16 cellular contexts compared by ENCODE assay signal in genomic region chr2:159637988-159638501, GRCh38. TPM values are rescaled to one million over a fixed set of nuclear protein-coding genes. Genes with fewer than 3 reads are reported as not detected.
DNase-seq lines count a peak whose midpoint lies in the region; ATAC-seq and TF ChIP-seq lines count a peak whose summit lies in the region.
"Had no signal": no experiment of that assay in that cellular context is flagged by ENCODE, and none has a peak within 500 bp of the region (broad histone marks: within the 10 kb centered on the region; RNA-seq: fewer than 3 reads in every experiment).

No MANE protein-coding gene starts in this region.

- no peak for TF ChIP-seq CTCF in HFFc6 (IDR thresholded peaks at IDR 0.05)
- no peak for TF ChIP-seq CTCF in glutamatergic neuron (IDR thresholded peaks at IDR 0.05; ENCODE audit: partially characterized antibody, unreplicated experiment)

- H3K27me3 Mint-ChIP-seq in HFFc6 (ENCODE audit: insufficient read depth) (no peaks in the 10 kb centered on the region), glutamatergic neuron (ENCODE audit: unreplicated experiment) (peaks cover 3% of the 10 kb centered on the region)
- H3K27me3 Mint-ChIP-seq: activated naive CD8-positive, alpha-beta T cell treated with anti-CD3 and anti-CD28 coated beads for 36 hours; memory B cell; stimulated activated memory B cell treated with anti-CD40 and anti-IgM and Interleukin-4, amounts not matched to agents 10 μg/mL and 1 μg/mL and 100 μg/mL, for 72 hours had no signal

- H3K27ac Mint-ChIP-seq in HFFc6 = peak overlapping the region; percentile 83
- no peak overlapping the region for H3K27ac Mint-ChIP-seq in glutamatergic neuron (ENCODE audit: unreplicated experiment)
- H3K27ac Mint-ChIP-seq: activated naive CD8-positive, alpha-beta T cell treated with anti-CD3 and anti-CD28 coated beads for 36 hours; memory B cell; stimulated activated memory B cell treated with anti-CD40 and anti-IgM and Interleukin-4, amounts not matched to agents 10 μg/mL and 1 μg/mL and 100 μg/mL, for 72 hours had no signal

- peak; percentile 35 for DNase-seq in AG08395 (ENCODE audit: low spot score)
- peak; percentile 92 for DNase-seq in HFFc6
- peak; percentile 93 for DNase-seq in amniotic epithelial cell (ENCODE audit: low read depth)
- peak; percentile 96 for DNase-seq in iris pigment epithelial cell (ENCODE audit: low read depth)
- DNase-seq in glutamatergic neuron = no peak
- DNase-seq in activated T-cell treated with anti-CD3 and anti-CD28 coated beads, Interleukin-2, amount 50 U/mL, for 1 hour = no peak
- DNase-seq: activated CD8-positive, alpha-beta memory T cell treated with anti-CD3 and anti-CD28 coated beads for 24 hours; activated naive CD8-positive, alpha-beta T cell treated with anti-CD3 and anti-CD28 coated beads for 36 hours; NCI-H446; pancreas; stimulated activated CD4-positive, alpha-beta T cell treated with anti-CD3 and anti-CD28 coated beads, Interleukin-2, amount 100 ng/mL, for 24 hours had no signal

- H3K4me3 Mint-ChIP-seq in HFFc6 (peak overlapping the region; percentile 16), glutamatergic neuron (ENCODE audit: unreplicated experiment) (no peak overlapping the region)
- H3K4me3 Mint-ChIP-seq: activated naive CD8-positive, alpha-beta T cell treated with anti-CD3 and anti-CD28 coated beads for 36 hours; memory B cell; stimulated activated memory B cell treated with anti-CD40 and anti-IgM and Interleukin-4, amounts not matched to agents 10 μg/mL and 1 μg/mL and 100 μg/mL, for 72 hours had no signal

- H3K36me3 Mint-ChIP-seq in HFFc6 (ENCODE audit: low read depth) (peaks cover 10% of the 10 kb centered on the region; the same call in 1 of the 2 replicates), glutamatergic neuron (ENCODE audit: unreplicated experiment) (peaks cover 16% of the 10 kb centered on the region)

- peaks cover 9% of the 10 kb centered on the region; the same call in 1 of the 2 replicates for H3K9me3 Mint-ChIP-seq in HFFc6
- H3K9me3 Mint-ChIP-seq in glutamatergic neuron (ENCODE audit: unreplicated experiment) = peaks cover 3% of the 10 kb centered on the region

- H3K4me1 Mint-ChIP-seq in HFFc6 (ENCODE audit: low read depth) (peaks cover 48% of the 10 kb centered on the region), glutamatergic neuron (ENCODE audit: low read depth, unreplicated experiment) (no peaks in the 10 kb centered on the region)
- H3K4me1 Mint-ChIP-seq: activated naive CD8-positive, alpha-beta T cell treated with anti-CD3 and anti-CD28 coated beads for 36 hours; memory B cell; stimulated activated memory B cell treated with anti-CD40 and anti-IgM and Interleukin-4, amounts not matched to agents 10 μg/mL and 1 μg/mL and 100 μg/mL, for 72 hours had no signal

- ATAC-seq in HG03342 (IDR thresholded peaks at IDR 0.05; ENCODE audit: unreplicated experiment) (no peak), HG02759 (IDR thresholded peaks at IDR 0.05; ENCODE audit: unreplicated experiment) (no peak)
- ATAC-seq: Panc1; pancreas; stimulated activated memory B cell treated with anti-CD40 and anti-IgM and Interleukin-4, amounts not matched to agents 10 μg/mL and 1 μg/mL and 100 μg/mL, for 72 hours had no signal

RNA-seq across cellular contexts. Expression of gene BAZ2B, which starts 21.7 kb away (rescaled TPM):
- total RNA-seq in HFFc6 (2021; fragmentation: NEBNext Ultra II Directional; extraction: Animal tissue kit (Norgen Biotek cat#: 25700)) = 10 to 100 TPM; 18.6 to 23.7 (median 19.2) TPM
- total RNA-seq in glutamatergic neuron (ENCODE audit: unreplicated experiment) = 226 TPM

Comparison
In these comparisons a context has a peak if more than half of its experiments do, and no peak if none do; other contexts are left out.
1. DNase-seq: peak in AG08395 (single experiment), HFFc6 (single experiment), amniotic epithelial cell (single experiment) and iris pigment epithelial cell (single experiment); none in glutamatergic neuron (single experiment) and activated T-cell treated with anti-CD3 and anti-CD28 coated beads, Interleukin-2, amount 50 U/mL, for 1 hour (single experiment).